ENCODE assay signal across 1 cellular context in the genomic region with DNA sequence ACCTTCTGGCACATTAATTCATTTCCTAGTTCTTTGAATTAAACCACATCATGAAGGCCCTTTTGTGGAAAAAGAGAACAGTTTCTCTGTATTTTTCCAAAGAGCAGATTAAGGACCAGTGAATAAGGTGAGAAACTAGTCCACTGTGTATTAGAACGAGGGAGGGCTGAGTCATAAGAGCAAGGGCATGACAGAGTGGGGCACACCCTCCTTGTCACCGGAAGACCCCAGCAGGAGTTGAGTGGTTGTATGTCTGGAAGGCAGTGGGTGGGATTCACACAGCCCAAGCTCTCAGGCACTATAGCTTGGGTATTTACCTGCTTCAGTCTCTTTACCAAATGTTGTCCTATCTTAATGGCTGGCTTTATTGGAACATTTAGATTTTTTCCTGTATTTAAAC.
TF ChIP-seq lines count a peak whose summit lies in the region.

No MANE protein-coding gene starts in this region.

TF ChIP-seq in WTC11, 78 proteins besides CTCF, POLR2A, EP300 and RAD21 (continued from another document):
- TF ChIP-seq, protein P1, sequence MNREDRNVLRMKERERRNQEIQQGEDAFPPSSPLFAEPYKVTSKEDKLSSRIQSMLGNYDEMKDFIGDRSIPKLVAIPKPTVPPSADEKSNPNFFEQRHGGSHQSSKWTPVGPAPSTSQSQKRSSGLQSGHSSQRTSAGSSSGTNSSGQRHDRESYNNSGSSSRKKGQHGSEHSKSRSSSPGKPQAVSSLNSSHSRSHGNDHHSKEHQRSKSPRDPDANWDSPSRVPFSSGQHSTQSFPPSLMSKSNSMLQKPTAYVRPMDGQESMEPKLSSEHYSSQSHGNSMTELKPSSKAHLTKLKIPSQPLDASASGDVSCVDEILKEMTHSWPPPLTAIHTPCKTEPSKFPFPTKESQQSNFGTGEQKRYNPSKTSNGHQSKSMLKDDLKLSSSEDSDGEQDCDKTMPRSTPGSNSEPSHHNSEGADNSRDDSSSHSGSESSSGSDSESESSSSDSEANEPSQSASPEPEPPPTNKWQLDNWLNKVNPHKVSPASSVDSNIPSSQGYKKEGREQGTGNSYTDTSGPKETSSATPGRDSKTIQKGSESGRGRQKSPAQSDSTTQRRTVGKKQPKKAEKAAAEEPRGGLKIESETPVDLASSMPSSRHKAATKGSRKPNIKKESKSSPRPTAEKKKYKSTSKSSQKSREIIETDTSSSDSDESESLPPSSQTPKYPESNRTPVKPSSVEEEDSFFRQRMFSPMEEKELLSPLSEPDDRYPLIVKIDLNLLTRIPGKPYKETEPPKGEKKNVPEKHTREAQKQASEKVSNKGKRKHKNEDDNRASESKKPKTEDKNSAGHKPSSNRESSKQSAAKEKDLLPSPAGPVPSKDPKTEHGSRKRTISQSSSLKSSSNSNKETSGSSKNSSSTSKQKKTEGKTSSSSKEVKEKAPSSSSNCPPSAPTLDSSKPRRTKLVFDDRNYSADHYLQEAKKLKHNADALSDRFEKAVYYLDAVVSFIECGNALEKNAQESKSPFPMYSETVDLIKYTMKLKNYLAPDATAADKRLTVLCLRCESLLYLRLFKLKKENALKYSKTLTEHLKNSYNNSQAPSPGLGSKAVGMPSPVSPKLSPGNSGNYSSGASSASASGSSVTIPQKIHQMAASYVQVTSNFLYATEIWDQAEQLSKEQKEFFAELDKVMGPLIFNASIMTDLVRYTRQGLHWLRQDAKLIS (CRISPR knock-in tag; IDR thresholded peaks at IDR 0.05; ENCODE audit: borderline replicate concordance): no peak
- no peak for TF ChIP-seq CBFB (CRISPR knock-in tag; IDR thresholded peaks at IDR 0.05; ENCODE audit: low read depth)
- TF ChIP-seq ZNF423 (CRISPR knock-in tag; IDR thresholded peaks at IDR 0.05): no peak
- TF ChIP-seq CREM (CRISPR knock-in tag; IDR thresholded peaks at IDR 0.05): no peak
- TF ChIP-seq PRRX2 (CRISPR knock-in tag; IDR thresholded peaks at IDR 0.05): no peak
- no peak for TF ChIP-seq TP53 (CRISPR knock-in tag; IDR thresholded peaks at IDR 0.05)
- no peak for TF ChIP-seq IRF2 (CRISPR knock-in tag; IDR thresholded peaks at IDR 0.05; ENCODE audit: borderline replicate concordance, low read depth)
- TF ChIP-seq TEAD1 (CRISPR knock-in tag; IDR thresholded peaks at IDR 0.05): no peak
TF ChIP-seq in WTC11: peak in this region for 0.
